8 cellular contexts compared by ENCODE assay signal in the genomic region with DNA sequence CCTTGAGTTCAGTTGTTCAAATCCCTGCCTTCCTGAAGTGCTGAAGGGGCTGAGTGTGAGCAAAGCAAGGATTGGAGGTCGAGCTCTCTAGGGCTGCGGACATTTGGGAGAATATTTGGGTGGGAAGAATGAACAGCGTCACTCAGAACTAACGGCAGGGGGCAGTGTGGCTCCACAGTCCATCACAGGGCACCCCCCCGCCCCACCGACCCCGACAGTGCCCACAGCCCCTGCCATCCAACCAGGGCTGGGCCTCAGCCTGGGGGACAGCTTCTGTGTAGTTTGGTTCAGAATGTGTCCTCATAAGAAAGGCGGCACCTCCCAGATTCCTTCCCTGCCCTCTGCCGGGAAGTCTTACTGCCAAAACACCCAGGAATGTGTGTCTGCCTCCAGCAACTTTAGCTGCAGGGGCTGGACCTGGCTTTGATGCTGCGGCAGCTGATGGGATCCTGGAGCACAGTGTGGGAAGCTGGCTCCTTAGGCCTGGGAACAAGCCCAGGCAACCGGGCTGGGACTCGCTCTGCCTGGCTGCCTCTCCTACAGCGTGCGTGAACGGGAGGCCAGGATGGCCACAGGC.
DNase-seq lines count a peak whose midpoint lies in the region; ATAC-seq, FAIRE-seq and TF ChIP-seq lines count a peak whose summit lies in the region.

No MANE protein-coding gene starts in this region.

- no peak for ATAC-seq in GM21717 (IDR thresholded peaks at IDR 0.05; ENCODE audit: unreplicated experiment)

- H2AFZ ChIP-seq in OCI-LY7 (ENCODE audit: low read length): peak overlapping the region; percentile 17; the same call in 1 of the 2 replicates

- peak overlapping the region; percentile 24 for H3K4me2 ChIP-seq in OCI-LY7 (ENCODE audit: low read length)

- H3K9me3 ChIP-seq in AG04450 (ENCODE audit: control insufficient read depth, insufficient read depth, low read length): no peaks in the 10 kb centered on the region
- no peaks in the 10 kb centered on the region for H3K9me3 ChIP-seq in OCI-LY7 (ENCODE audit: low read length)
- H3K9me3 ChIP-seq in spleen: no peaks in the 10 kb centered on the region

- H3K27ac ChIP-seq in AG04450 (ENCODE audit: low read depth, low read length) (peak overlapping the region; percentile 68), OCI-LY7 (ENCODE audit: low read depth, low read length, poor library complexity, severe bottlenecking) (no peak overlapping the region), spleen (peak overlapping the region in 1 of 8 donors; percentile 6)

- TF ChIP-seq CTCF in AG04450 (IDR thresholded peaks at IDR 0.05; ENCODE audit: low read depth, low read length) (peak; percentile 77), GM12874 (IDR thresholded peaks at IDR 0.05; ENCODE audit: insufficient read depth, low read depth, low read length) (peak; percentile 77), OCI-LY7 (conservative IDR thresholded peaks at IDR 0.05; ENCODE audit: low read length) (peak; percentile 77), bronchial epithelial cell (IDR thresholded peaks at IDR 0.05; ENCODE audit: insufficient read depth, low read length, severe bottlenecking) (peak; percentile 79), spleen (IDR thresholded peaks at IDR 0.05 in 8 of 11, conservative IDR thresholded peaks at IDR 0.05 in 3 of 11) (peak in 7 of 11 experiments; percentile 33 to 61 (median 52))

- H3K27me3 ChIP-seq in AG04450 (ENCODE audit: control insufficient read depth, insufficient read depth, low read length): peaks cover 12% of the 10 kb centered on the region
- no peaks in the 10 kb centered on the region for H3K27me3 ChIP-seq in bronchial epithelial cell (ENCODE audit: control insufficient read depth, insufficient read depth, low read length)
- peaks cover 0 to 54% (median 0%) of the 10 kb centered on the region in 7 donors for H3K27me3 ChIP-seq in spleen (replicated peaks in 1 of 7)

- H3K4me3 ChIP-seq in AG04450 (ENCODE audit: low read depth, low read length): no peak overlapping the region
- H3K4me3 ChIP-seq in OCI-LY7 (ENCODE audit: low read depth, low read length, poor library complexity, severe bottlenecking): no peak overlapping the region
- no peak overlapping the region for H3K4me3 ChIP-seq in bronchial epithelial cell (ENCODE audit: low read depth, low read length)
- no peak overlapping the region for H3K4me3 ChIP-seq in spleen

- H3K4me1 ChIP-seq in OCI-LY7 (ENCODE audit: insufficient read depth, low read length, poor library complexity, severe bottlenecking) (peaks cover 8% of the 10 kb centered on the region), spleen (peaks cover 0 to 7% (median 0%) of the 10 kb centered on the region in 6 donors)

- CTCF ChIA-PET in AG04450 (lab: Charles Lee) (interaction anchor here (0.6 to 5.7 kb wide), 51 partner anchors 8 to 646 kb away, joined by 3 to 79 read pairs (median 4); no protein-coding TSS in a partner anchor), OCI-LY7 (lab: Charles Lee; ENCODE audit: unreplicated experiment) (interaction anchor here (0.6 to 0.8 kb wide), 3 partner anchors 264 to 351 kb away, joined by 4 read pairs; no protein-coding TSS in a partner anchor)

- H3K9me2 ChIP-seq in OCI-LY7 (ENCODE audit: insufficient read depth, low read length): no peaks in the 10 kb centered on the region

- no peak for TF ChIP-seq POLR2A in spleen (IDR thresholded peaks at IDR 0.05)

- no peaks in the 10 kb centered on the region for H4K20me1 ChIP-seq in OCI-LY7 (ENCODE audit: insufficient read depth, low read length)

- POLR2A ChIA-PET in AG04450 (lab: Yijun Ruan, JAX): interaction anchor here (0.5 to 1.2 kb wide), 3 partner anchors 139 to 172 kb away, joined by 3 to 4 read pairs (median 3); no protein-coding TSS in a partner anchor
- POLR2A ChIA-PET in OCI-LY7 (lab: Charles Lee): interaction anchor here (0.6 kb wide), 1 partner anchor 459 kb away, joined by 3 read pairs; the partner anchor contains the start of gene UMODL1

- BruUV-seq in OCI-LY7 (replicated peaks; lab: Mats Ljungman, UMichigan): no TSS peak

- no peaks in the 10 kb centered on the region for H3K79me2 ChIP-seq in OCI-LY7 (ENCODE audit: insufficient read depth, low read depth, low read length)

- H3K36me3 ChIP-seq in OCI-LY7 (ENCODE audit: insufficient read depth, low read length) (no peaks in the 10 kb centered on the region), bronchial epithelial cell (ENCODE audit: control insufficient read depth, insufficient read depth, low read length) (no peaks in the 10 kb centered on the region), spleen (no peaks in the 10 kb centered on the region)

- WGBS in spleen, 5 donors: 4 to 41% (median 35%) methylated on average over 7 to 15 of the region's 15 CpGs

- DNase-seq in AG04450 (ENCODE audit: low read depth, low spot score) (peak; percentile 74), OCI-LY7 (ENCODE audit: low spot score) (peak; percentile 41), bronchial epithelial cell (ENCODE audit: low read depth) (peak; percentile 87), islet precursor cell (peak; percentile 98), spleen (no peak), D341Med (ENCODE audit: low spot score) (no peak)

- intact Hi-C loops in OCI-LY7 (cut with micrococcal nuclease; ENCODE audit: unreplicated experiment): loop anchor here (1.0 to 10.0 kb wide), 5 partner anchors 166 to 505 kb away; no protein-coding TSS in a partner anchor
- intact Hi-C loops in spleen (cut with DNase I; ENCODE audit: low total_unique reads): no loop called here

- peak; percentile 90 for FAIRE-seq in bronchial epithelial cell (lab: Jason Lieb, UNC)

Comparison
In these comparisons a context has a peak if more than half of its experiments do, and no peak if none do; other contexts are left out.
1. DNase-seq: peak in AG04450 (single experiment), OCI-LY7 (single experiment), bronchial epithelial cell (single experiment) and islet precursor cell (single experiment); none in spleen (single experiment) and D341Med (single experiment).
2. Peak in every context shown above with its lines, with median percentiles within 50 percentile points of each other: CTCF ChIP-seq.